Comparison of ENCODE assay signal across 15 cellular contexts in genomic region chr21:24938592-24938991, GRCh38.
"Had no signal": no experiment of that assay in that cellular context is flagged by ENCODE, and none has a peak within 500 bp of the region (broad histone marks: within the 10 kb centered on the region; RNA-seq: fewer than 3 reads in every experiment).

No MANE protein-coding gene starts in this region.

- H3K27ac Mint-ChIP-seq: activated naive CD4-positive, alpha-beta T cell treated with anti-CD3 and anti-CD28 coated beads, Interleukin-2, amount 50 U/mL, for 24 hours; nephron; stimulated activated effector memory CD8-positive, alpha-beta T cell treated with anti-CD3 and anti-CD28 coated beads, Interleukin-12 subunit alpha, Interleukin-12 subunit beta, amount 100 ng/mL, for 72 hours; T-helper 2 cell treated with Interferon-gamma antibody and Interleukin-4, amounts not matched to agents 5 μg/mL and 100 μg/mL, for 36 hours had no signal

- H3K27me3 ChIP-seq: ascending aorta, sigmoid colon, stomach, testis, upper lobe of left lung had no signal

- H3K4me1 Mint-ChIP-seq: activated naive CD4-positive, alpha-beta T cell treated with anti-CD3 and anti-CD28 coated beads, Interleukin-2, amount 50 U/mL, for 24 hours; nephron; stimulated activated effector memory CD8-positive, alpha-beta T cell treated with anti-CD3 and anti-CD28 coated beads, Interleukin-12 subunit alpha, Interleukin-12 subunit beta, amount 100 ng/mL, for 72 hours had no signal

- H3K27me3 Mint-ChIP-seq: activated naive CD4-positive, alpha-beta T cell treated with anti-CD3 and anti-CD28 coated beads, Interleukin-2, amount 50 U/mL, for 24 hours had no signal

- H3K4me3 ChIP-seq: ascending aorta, sigmoid colon, stomach, testis, upper lobe of left lung had no signal

- ATAC-seq: stimulated activated effector memory CD8-positive, alpha-beta T cell treated with anti-CD3 and anti-CD28 coated beads, Interleukin-12 subunit alpha, Interleukin-12 subunit beta, amount 100 ng/mL, for 72 hours had no signal

- H3K4me1 ChIP-seq: ascending aorta, upper lobe of left lung had no signal

- H3K36me3 ChIP-seq: ascending aorta, sigmoid colon, stomach, upper lobe of left lung had no signal

- H3K9me3 Mint-ChIP-seq: activated naive CD4-positive, alpha-beta T cell treated with anti-CD3 and anti-CD28 coated beads, Interleukin-2, amount 50 U/mL, for 24 hours; nephron; stimulated activated effector memory CD8-positive, alpha-beta T cell treated with anti-CD3 and anti-CD28 coated beads, Interleukin-12 subunit alpha, Interleukin-12 subunit beta, amount 100 ng/mL, for 72 hours had no signal

- H3K36me3 Mint-ChIP-seq: activated naive CD4-positive, alpha-beta T cell treated with anti-CD3 and anti-CD28 coated beads, Interleukin-2, amount 50 U/mL, for 24 hours; stimulated activated effector memory CD8-positive, alpha-beta T cell treated with anti-CD3 and anti-CD28 coated beads, Interleukin-12 subunit alpha, Interleukin-12 subunit beta, amount 100 ng/mL, for 72 hours had no signal

- H3K4me3 Mint-ChIP-seq: activated naive CD4-positive, alpha-beta T cell treated with anti-CD3 and anti-CD28 coated beads, Interleukin-2, amount 50 U/mL, for 24 hours; nephron; stimulated activated effector memory CD8-positive, alpha-beta T cell treated with anti-CD3 and anti-CD28 coated beads, Interleukin-12 subunit alpha, Interleukin-12 subunit beta, amount 100 ng/mL, for 72 hours; T-helper 2 cell treated with Interferon-gamma antibody and Interleukin-4, amounts not matched to agents 5 μg/mL and 100 μg/mL, for 36 hours had no signal

- H3K9me3 ChIP-seq: ascending aorta, sigmoid colon, stomach, testis, upper lobe of left lung had no signal

- DNase-seq: activated CD4-positive, CD25-positive, alpha-beta regulatory T cell treated with anti-CD3 and anti-CD28 coated beads, Interleukin-2, amount 50 U/mL, for 72 hours; activated gamma-delta T cell; cerebellar nuclear complex; effector CD4-positive, alpha-beta T cell; sigmoid colon; stimulated activated CD4-positive, alpha-beta T cell treated with anti-CD3 and anti-CD28 coated beads, Interleukin-4, amount 100 ng/mL, for 24 hours; testis; upper lobe of left lung had no signal

- H3K27ac ChIP-seq: ascending aorta, stomach, testis, upper lobe of left lung had no signal

- FAIRE-seq: bronchial epithelial cell had no signal
